Comparison of ENCODE assay signal across 14 cellular contexts in the genomic region with DNA sequence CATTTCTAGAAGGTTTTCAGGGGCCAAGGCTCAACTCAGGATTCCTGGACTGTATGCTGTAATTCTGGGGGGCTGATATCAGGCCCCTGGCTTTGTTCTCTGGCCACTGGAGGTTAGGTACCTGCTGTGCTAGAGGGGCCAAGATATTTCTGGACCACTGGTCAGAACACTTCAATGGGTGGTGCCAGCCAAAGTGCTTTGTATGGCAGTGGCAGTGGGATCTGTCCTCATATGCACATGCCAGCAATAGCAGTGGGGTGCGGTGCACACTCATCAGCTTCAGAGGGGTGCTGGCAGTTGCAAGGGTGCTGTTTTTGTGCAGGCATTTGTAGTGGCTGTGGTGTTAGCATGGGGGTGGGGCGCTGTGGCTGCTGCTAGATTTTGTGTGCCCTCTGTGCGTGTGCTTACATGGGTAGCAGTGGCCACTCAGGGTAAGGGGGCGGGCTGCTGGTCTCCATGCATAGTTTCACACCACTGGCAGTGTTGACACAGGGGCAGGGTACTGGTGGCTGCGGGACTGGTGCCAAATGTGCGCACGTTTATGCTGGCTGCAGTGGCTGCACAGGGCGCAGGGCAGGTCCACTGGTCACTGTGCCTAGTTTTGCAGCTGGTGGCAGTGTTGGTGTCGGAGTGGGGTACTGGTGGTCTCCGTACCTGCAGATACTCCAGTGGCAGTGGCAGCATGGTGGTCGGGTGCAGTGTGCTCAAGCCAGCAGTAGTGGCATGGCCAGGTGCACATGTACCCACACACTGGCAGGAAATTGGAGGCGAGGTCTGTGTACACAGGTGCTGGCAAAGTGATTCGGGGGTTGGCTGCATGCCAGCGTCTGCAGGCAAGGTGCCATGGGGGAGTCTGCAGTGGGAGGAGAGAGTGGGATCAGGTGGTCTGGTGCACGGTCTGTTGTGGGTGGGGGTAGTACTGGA. TPM values are rescaled to one million over a fixed set of nuclear protein-coding genes. Genes with fewer than 3 reads are reported as not detected.
DNase-seq lines count a peak whose midpoint lies in the region; ATAC-seq and TF ChIP-seq lines count a peak whose summit lies in the region.
"Had no signal": no experiment of that assay in that cellular context is flagged by ENCODE, and none has a peak within 500 bp of the region (broad histone marks: within the 10 kb centered on the region; RNA-seq: fewer than 3 reads in every experiment).

No MANE protein-coding gene starts in this region.

- peaks cover 0 to 20% (median 12%) of the 10 kb centered on the region in 4 donors for H3K4me1 Mint-ChIP-seq in CD4-positive, CD25-positive, alpha-beta regulatory T cell

- H3K4me3 ChIP-seq in CD4-positive, CD25-positive, alpha-beta regulatory T cell (ENCODE audit: low read depth, low read length), result no peak overlapping the region
- H3K4me3 ChIP-seq: esophagus squamous epithelium, SJSA1, vagina had no signal

- H3K27me3 ChIP-seq in CD4-positive, CD25-positive, alpha-beta regulatory T cell (ENCODE audit: control insufficient read depth, insufficient read depth, low read length), result no peaks in the 10 kb centered on the region
- H3K27me3 ChIP-seq in foreskin keratinocyte, result no peaks in the 10 kb centered on the region
- H3K27me3 ChIP-seq: esophagus squamous epithelium, SJSA1, vagina had no signal

- no peak for TF ChIP-seq CTCF in foreskin keratinocyte (conservative IDR thresholded peaks at IDR 0.05)

- H3K4me1 ChIP-seq in CD4-positive, CD25-positive, alpha-beta regulatory T cell (ENCODE audit: control insufficient read depth, insufficient read depth, low read length, poor library complexity, severe bottlenecking), result no peaks in the 10 kb centered on the region
- H3K4me1 ChIP-seq in foreskin keratinocyte, result no peaks in the 10 kb centered on the region
- H3K4me1 ChIP-seq: SJSA1, vagina had no signal

- H3K27ac Mint-ChIP-seq in CD4-positive, CD25-positive, alpha-beta regulatory T cell, result peak overlapping the region in 2 of 3 donors; percentile 16 to 67
- H3K27ac Mint-ChIP-seq: IgD-negative memory B cell had no signal

- H3K27me3 Mint-ChIP-seq in CD4-positive, CD25-positive, alpha-beta regulatory T cell, result no peaks in the 10 kb centered on the region
- H3K27me3 Mint-ChIP-seq: IgD-negative memory B cell had no signal

- no peak overlapping the region for H3K4me3 Mint-ChIP-seq in CD4-positive, CD25-positive, alpha-beta regulatory T cell
- H3K4me3 Mint-ChIP-seq: IgD-negative memory B cell had no signal

- H3K9me3 ChIP-seq in CD4-positive, CD25-positive, alpha-beta regulatory T cell (ENCODE audit: control insufficient read depth in 2 of 2, low read length in 2 of 2), result peaks cover 11 to 15% of the 10 kb centered on the region in 2 experiments
- H3K9me3 ChIP-seq: esophagus squamous epithelium, SJSA1, vagina had no signal

- peaks cover 82% of the 10 kb centered on the region for H3K36me3 Mint-ChIP-seq in CD4-positive, CD25-positive, alpha-beta regulatory T cell

- intact Hi-C loops in left ventricle myocardium superior (cut with micrococcal nuclease), result no loop called here

- no peak overlapping the region for H3K27ac ChIP-seq in CD4-positive, CD25-positive, alpha-beta regulatory T cell (ENCODE audit: insufficient read depth, low read length, poor library complexity, severe bottlenecking)
- H3K27ac ChIP-seq in foreskin keratinocyte, result no peak overlapping the region
- H3K27ac ChIP-seq: esophagus squamous epithelium, SJSA1, vagina had no signal

- ATAC-seq in CD4-positive, CD25-positive, alpha-beta regulatory T cell (ENCODE audit: low read depth in 2 of 2), result no peak
- peak; percentile 79 for ATAC-seq in left ventricle myocardium superior
- ATAC-seq in foreskin keratinocyte, result no peak

- H3K36me3 ChIP-seq in CD4-positive, CD25-positive, alpha-beta regulatory T cell (ENCODE audit: control insufficient read depth, insufficient read depth, low read length), result peaks cover 76% of the 10 kb centered on the region

- DNase-seq in CD4-positive, CD25-positive, alpha-beta regulatory T cell, result no peak
- DNase-seq in NCI-H1092 treated with DMSO at 0.1 percent for 48 hours (lab: John Stamatoyannopoulos, UW) (peak; percentile 90), NCI-H345 treated with DMSO at 0.1 percent for 48 hours (lab: John Stamatoyannopoulos, UW; ENCODE audit: unreplicated experiment) (peak; percentile 92), left ventricle myocardium superior (peak; percentile 33), foreskin keratinocyte (no peak), 8988T (no peak), superior temporal gyrus (ENCODE audit: extremely low spot score) (no peak), A172 (ENCODE audit: low spot score) (no peak)
- DNase-seq: activated naive CD4-positive, alpha-beta T cell treated with anti-CD3 and anti-CD28 coated beads, Interleukin-2, amount 50 U/mL, for 16 hours; esophagus squamous epithelium; midbrain had no signal

- H3K9me3 Mint-ChIP-seq in CD4-positive, CD25-positive, alpha-beta regulatory T cell, result peaks cover 0 to 23% (median 11%) of the 10 kb centered on the region in 7 donors
- H3K9me3 Mint-ChIP-seq: IgD-negative memory B cell had no signal

RNA-seq across cellular contexts. Expression of a gene that starts 12.6 kb away (rescaled TPM):
- 11.6 TPM for total RNA-seq in CD4-positive, CD25-positive, alpha-beta regulatory T cell
- polyA plus RNA-seq in CD4-positive, CD25-positive, alpha-beta regulatory T cell, result 10 to 100 TPM; 14.3 to 26.9 (median 18.4) TPM
- total RNA-seq in left ventricle myocardium superior (8.5 TPM), foreskin keratinocyte (27.3 and 27.8 TPM in 2 replicates)
- polyA plus RNA-seq in foreskin keratinocyte, result 31.2 and 36.6 TPM in 2 replicates
- total RNA-seq in A172 (2014; rRNA removed; shearing (Covaris generic)), result 8.5 and 10.5 TPM in 2 replicates

RNA-seq across cellular contexts. Expression of a gene that starts 40.6 kb away (rescaled TPM):
- total RNA-seq in CD4-positive, CD25-positive, alpha-beta regulatory T cell, result 4.7 TPM
- under 1 TPM in 3 of 4 donors, not detected in 1; 0.32 to 0.64 (median 0.47) TPM for polyA plus RNA-seq in CD4-positive, CD25-positive, alpha-beta regulatory T cell
- total RNA-seq in left ventricle myocardium superior (2.6 TPM), foreskin keratinocyte (3.9 and 4.2 TPM in 2 replicates)
- 0.60 and 0.65 TPM in 2 replicates for polyA plus RNA-seq in foreskin keratinocyte
- 22.3 and 34.7 TPM in 2 replicates for total RNA-seq in A172 (2014; rRNA removed; shearing (Covaris generic))

Comparison
In these comparisons a context has a peak if more than half of its experiments do, and no peak if none do; other contexts are left out.
1. DNase-seq: peak in NCI-H1092 treated with DMSO at 0.1 percent for 48 hours (single experiment), NCI-H345 treated with DMSO at 0.1 percent for 48 hours (single experiment) and left ventricle myocardium superior (single experiment); none in CD4-positive, CD25-positive, alpha-beta regulatory T cell (0 of 3), foreskin keratinocyte (0 of 2), 8988T (single experiment), superior temporal gyrus (single experiment) and A172 (single experiment).